ENCODE assay signal across 32 cellular contexts in the genomic region with DNA sequence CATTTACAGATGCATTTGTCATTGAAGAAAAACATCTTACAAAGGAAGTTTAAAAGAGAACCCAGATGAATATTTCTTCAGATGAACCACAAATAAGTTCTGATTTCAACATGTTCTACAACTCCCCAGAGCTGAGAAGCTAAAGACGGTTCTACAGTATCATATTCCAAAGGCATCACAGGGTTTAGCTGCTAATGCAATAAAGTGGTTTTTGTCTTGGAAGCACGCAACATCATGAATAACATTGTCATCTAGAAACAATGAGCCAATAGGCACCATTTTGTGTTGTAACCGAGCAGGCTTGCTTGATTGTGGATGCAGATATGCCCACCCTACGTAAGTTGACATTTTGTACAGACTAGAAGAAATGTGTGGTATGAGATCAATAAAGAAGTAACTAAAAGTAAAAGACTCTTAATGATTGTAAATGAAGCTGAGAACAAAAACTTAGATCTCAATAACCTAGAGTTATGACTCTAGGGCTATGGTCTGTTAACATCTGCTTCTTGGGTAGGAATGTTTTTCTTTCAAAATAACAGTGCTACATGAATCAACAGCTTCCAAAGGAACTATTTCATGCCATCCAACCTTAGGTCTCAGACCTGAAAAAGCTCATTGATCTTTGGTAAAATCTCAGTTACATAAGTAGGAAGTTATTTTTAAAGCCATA.
DNase-seq lines count a peak whose midpoint lies in the region; ATAC-seq, FAIRE-seq and TF ChIP-seq lines count a peak whose summit lies in the region.
"Had no signal": no experiment of that assay in that cellular context is flagged by ENCODE, and none has a peak within 500 bp of the region (broad histone marks: within the 10 kb centered on the region; RNA-seq: fewer than 3 reads in every experiment).

No MANE protein-coding gene starts in this region.

- no peak for TF ChIP-seq POLR2A in HepG2 (IDR thresholded peaks at IDR 0.05; ENCODE audit: insufficient read depth in 1 of 2, low read depth in 2 of 2, low read length in 2 of 2)

- H2AFZ ChIP-seq in HepG2 (ENCODE audit: low read length): no peak overlapping the region

- no peaks in the 10 kb centered on the region for H3K79me2 ChIP-seq in HepG2 (ENCODE audit: insufficient read depth, low read length)

- intact Hi-C loops in colonic mucosa (cut with DNase I): no loop called here
- intact Hi-C loops in CD4-positive, alpha-beta T cell (cut with DNase I, micrococcal nuclease): no loop called here
- intact Hi-C loops in HepG2 (cut with micrococcal nuclease; ENCODE audit: unreplicated experiment): no loop called here

- no peaks in the 10 kb centered on the region for H3K4me1 Mint-ChIP-seq in CD4-positive, alpha-beta T cell (ENCODE audit: low read depth)
- H3K4me1 Mint-ChIP-seq: CD4-positive, alpha-beta memory T cell had no signal

- H3K36me3 ChIP-seq in colonic mucosa (no peaks in the 10 kb centered on the region), HepG2 (replicated peaks in 1 of 2; ENCODE audit: control insufficient read depth in 1 of 2, insufficient read depth in 2 of 2, low read length in 2 of 2) (no peaks in the 10 kb centered on the region)
- H3K36me3 ChIP-seq: MG63, uterus had no signal

- H3K4me3 Mint-ChIP-seq in CD4-positive, alpha-beta T cell: no peak overlapping the region
- H3K4me3 Mint-ChIP-seq: activated CD8-positive, alpha-beta T cell treated with anti-CD3 and anti-CD28 coated beads for 36 hours; CD4-positive, alpha-beta memory T cell; mesothelial cell of epicardium; natural killer cell treated with Interleukin-12 subunit alpha and Interleukin-12 subunit beta and Interleukin-15 and Interleukin-18, amount 100 ng/mL, for 72 hours; T-helper 1 cell treated with Interleukin-12 subunit alpha and Interleukin-12 subunit beta and Interleukin-4 antibody, amounts not matched to agents 30 μg/mL and 1 μg/mL, for 36 hours had no signal

- POLR2A ChIA-PET in CD4-positive, alpha-beta T cell (lab: Charles Lee): no interaction called here
- POLR2A ChIA-PET in HepG2 (lab: Yijun Ruan, JAX): no interaction called here

- no peaks in the 10 kb centered on the region for H3K36me3 Mint-ChIP-seq in CD4-positive, alpha-beta T cell (ENCODE audit: low read depth)
- H3K36me3 Mint-ChIP-seq: CD4-positive, alpha-beta memory T cell; natural killer cell treated with Interleukin-12 subunit alpha and Interleukin-12 subunit beta and Interleukin-15 and Interleukin-18, amount 100 ng/mL, for 72 hours had no signal

- FAIRE-seq in HepG2 (lab: Jason Lieb, UNC): no peak
- FAIRE-seq: H1, small intestine had no signal

- H3K4me1 ChIP-seq in colonic mucosa: no peaks in the 10 kb centered on the region
- H3K4me1 ChIP-seq in HepG2 (ENCODE audit: insufficient read depth, low read length): no peaks in the 10 kb centered on the region
- H3K4me1 ChIP-seq: body of pancreas had no signal

- no TSS peak for BruUV-seq in HepG2 (replicated peaks; lab: Mats Ljungman, UMichigan)

- 60% methylated on average over 4 of the region's 4 CpGs for WGBS in HepG2 (ENCODE audit: low lambda C conversion rate)

- no peaks in the 10 kb centered on the region for H3K9me3 Mint-ChIP-seq in CD4-positive, alpha-beta T cell
- H3K9me3 Mint-ChIP-seq: natural killer cell treated with Interleukin-12 subunit alpha and Interleukin-12 subunit beta and Interleukin-15 and Interleukin-18, amount 100 ng/mL, for 72 hours; T-helper 1 cell treated with Interleukin-12 subunit alpha and Interleukin-12 subunit beta and Interleukin-4 antibody, amounts not matched to agents 30 μg/mL and 1 μg/mL, for 36 hours had no signal

- H3K27ac ChIP-seq in colonic mucosa: peak overlapping the region; percentile 32
- no peak overlapping the region for H3K27ac ChIP-seq in CD4-positive, alpha-beta T cell (ENCODE audit: low read depth, low read length)
- no peak overlapping the region for H3K27ac ChIP-seq in HepG2 (ENCODE audit: extremely low read length, insufficient read depth, low read length)
- H3K27ac ChIP-seq: body of pancreas, epithelial cell of prostate, RWPE1, SK-N-MC had no signal

- TF ChIP-seq RAD21 in HepG2 (CRISPR knock-in tag; IDR thresholded peaks at IDR 0.05): no peak

- no peak for TF ChIP-seq CTCF in colonic mucosa (IDR thresholded peaks at IDR 0.05)
- no peak for TF ChIP-seq CTCF in CD4-positive, alpha-beta T cell (IDR thresholded peaks at IDR 0.05)
- TF ChIP-seq CTCF in HepG2 (CRISPR knock-in tag; IDR thresholded peaks at IDR 0.05): no peak

- no peaks in the 10 kb centered on the region for H4K20me1 ChIP-seq in HepG2 (ENCODE audit: insufficient read depth, low read length)

- in situ Hi-C loops in HepG2 (cut with HindIII; ENCODE audit: extremely low pct_ligation_motif_present, low pct_unique_long_range_greater_than_20kb): no loop called here

- peaks cover 38% of the 10 kb centered on the region for H3K27me3 Mint-ChIP-seq in CD4-positive, alpha-beta T cell

- peak; percentile 49 for DNase-seq in GM03348 (ENCODE audit: low spot score)
- no peak for DNase-seq in colonic mucosa
- peak; percentile 23 for DNase-seq in myocyte (ENCODE audit: low read depth)
- peak; percentile 17 for DNase-seq in superior temporal gyrus (ENCODE audit: extremely low spot score)
- no peak for DNase-seq in CD4-positive, alpha-beta T cell
- no peak for DNase-seq in HepG2 (ENCODE audit: low spot score)
- DNase-seq in inferior parietal cortex (ENCODE audit: extremely low spot score): no peak
- DNase-seq: activated CD4-positive, alpha-beta T cell treated with anti-CD3 and anti-CD28 coated beads for 1 hour; activated CD8-positive, alpha-beta T cell treated with anti-CD3 and anti-CD28 coated beads for 36 hours; activated effector memory CD4-positive, alpha-beta T cell treated with Interleukin-2 at 50 U/mL for 16 hours; body of pancreas; CD4-positive, alpha-beta memory T cell; cerebellar nuclear complex; DMS 273 treated with DMSO at 0.1 percent for 48 hours; foreskin melanocyte; hypothalamus; islet precursor cell; left ventricle myocardium superior; MG63; NCI-H1417; NCI-H2081 treated with DMSO at 0.1 percent for 48 hours; NCI-H524 treated with DMSO at 0.1 percent for 48 hours; small intestine; stimulated activated CD4-positive, alpha-beta T cell treated with anti-CD3 and anti-CD28 coated beads, Interleukin-1b, Interleukin-23, amount 100 ng/mL, for 48 hours; uterus had no signal

- H3K27ac Mint-ChIP-seq in CD4-positive, alpha-beta T cell: no peak overlapping the region
- H3K27ac Mint-ChIP-seq: activated CD8-positive, alpha-beta T cell treated with anti-CD3 and anti-CD28 coated beads for 36 hours; CD4-positive, alpha-beta memory T cell; mesothelial cell of epicardium; natural killer cell treated with Interleukin-12 subunit alpha and Interleukin-12 subunit beta and Interleukin-15 and Interleukin-18, amount 100 ng/mL, for 72 hours; T-helper 1 cell treated with Interleukin-12 subunit alpha and Interleukin-12 subunit beta and Interleukin-4 antibody, amounts not matched to agents 30 μg/mL and 1 μg/mL, for 36 hours had no signal

- CTCF ChIA-PET in CD4-positive, alpha-beta T cell (lab: Charles Lee): no interaction called here
- CTCF ChIA-PET in HepG2 (lab: Yijun Ruan, JAX; ENCODE audit: low intra/inter-chr PET ratio, low total read pairs): no interaction called here

- H3K4me3 ChIP-seq in colonic mucosa (no peak overlapping the region), HepG2 (replicated peaks in 1 of 3; ENCODE audit: insufficient read depth in 1 of 3, low read depth in 2 of 3, low read length in 3 of 3) (no peak overlapping the region)
- H3K4me3 ChIP-seq: body of pancreas, MG63, SK-N-MC, uterus had no signal

- H3K27me3 ChIP-seq in colonic mucosa (no peaks in the 10 kb centered on the region), HepG2 (ENCODE audit: control insufficient read depth in 1 of 2, insufficient read depth in 2 of 2, low read length in 2 of 2) (no peaks in the 10 kb centered on the region)
- H3K27me3 ChIP-seq in CD4-positive, alpha-beta T cell (ENCODE audit: control insufficient read depth, insufficient read depth, low read length): no peaks in the 10 kb centered on the region
- H3K27me3 ChIP-seq: body of pancreas, MG63, uterus had no signal

- no peak for TF ChIP-seq EP300 in HepG2 (IDR thresholded peaks at IDR 0.05; ENCODE audit: low read depth in 2 of 2, low read length in 2 of 2)
- TF ChIP-seq EP300 in HepG2 (CRISPR knock-in tag; IDR thresholded peaks at IDR 0.05; ENCODE audit: borderline replicate concordance): no peak

- H3K9ac ChIP-seq in colonic mucosa (ENCODE audit: low read depth in 2 of 2, low read length in 2 of 2) (no peak overlapping the region), HepG2 (ENCODE audit: insufficient read depth, low read depth, low read length) (no peak overlapping the region)

- no peak overlapping the region for H3K4me2 ChIP-seq in HepG2 (ENCODE audit: low read depth, low read length)

- ATAC-seq in CD4-positive, alpha-beta T cell (ENCODE audit: poor library complexity): no peak
- no peak for ATAC-seq in HepG2
- ATAC-seq: activated CD8-positive, alpha-beta T cell treated with anti-CD3 and anti-CD28 coated beads for 36 hours; body of pancreas; left ventricle myocardium superior; natural killer cell treated with Interleukin-12 subunit alpha and Interleukin-12 subunit beta and Interleukin-15 and Interleukin-18, amount 100 ng/mL, for 72 hours had no signal

- no peaks in the 10 kb centered on the region for H3K9me3 ChIP-seq in colonic mucosa
- H3K9me3 ChIP-seq in CD4-positive, alpha-beta T cell (ENCODE audit: control insufficient read depth, low read length): peaks cover 4% of the 10 kb centered on the region
- H3K9me3 ChIP-seq in HepG2 (ENCODE audit: low read length): no peaks in the 10 kb centered on the region
- H3K9me3 ChIP-seq: body of pancreas, uterus had no signal

TF ChIP-seq in HepG2, 621 proteins besides CTCF, POLR2A, EP300 and RAD21 (continues in another document):
- no peak for TF ChIP-seq CREM (IDR thresholded peaks at IDR 0.05)
- TF ChIP-seq CREM (CRISPR knock-in tag; IDR thresholded peaks at IDR 0.05): no peak
- TF ChIP-seq, protein P1, sequence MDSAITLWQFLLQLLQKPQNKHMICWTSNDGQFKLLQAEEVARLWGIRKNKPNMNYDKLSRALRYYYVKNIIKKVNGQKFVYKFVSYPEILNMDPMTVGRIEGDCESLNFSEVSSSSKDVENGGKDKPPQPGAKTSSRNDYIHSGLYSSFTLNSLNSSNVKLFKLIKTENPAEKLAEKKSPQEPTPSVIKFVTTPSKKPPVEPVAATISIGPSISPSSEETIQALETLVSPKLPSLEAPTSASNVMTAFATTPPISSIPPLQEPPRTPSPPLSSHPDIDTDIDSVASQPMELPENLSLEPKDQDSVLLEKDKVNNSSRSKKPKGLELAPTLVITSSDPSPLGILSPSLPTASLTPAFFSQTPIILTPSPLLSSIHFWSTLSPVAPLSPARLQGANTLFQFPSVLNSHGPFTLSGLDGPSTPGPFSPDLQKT (CRISPR knock-in tag; IDR thresholded peaks at IDR 0.05; ENCODE audit: borderline replicate concordance): no peak

Comparison
In these comparisons a context has a peak if more than half of its experiments do, and no peak if none do; other contexts are left out.
1. DNase-seq: peak in GM03348 (single experiment), myocyte (single experiment) and superior temporal gyrus (single experiment); none in colonic mucosa (single experiment), CD4-positive, alpha-beta T cell (0 of 10), HepG2 (single experiment) and inferior parietal cortex (single experiment).